ENCODE assay signal across 8 cellular contexts in genomic region chr18:76524900-76525698, GRCh38. TPM values are rescaled to one million over a fixed set of nuclear protein-coding genes. Genes with fewer than 3 reads are reported as not detected.
A peak's percentile ranks its signal among the peaks of the same experiment; 100 is the strongest.
DNase-seq lines count a peak whose midpoint lies in the region; ATAC-seq and TF ChIP-seq lines count a peak whose summit lies in the region.

No MANE protein-coding gene starts in this region.

- intact Hi-C loops in IMR-90 (cut with micrococcal nuclease) = no loop called here

- H3K4me2 ChIP-seq in IMR-90 (ENCODE audit: low read depth, low read length) = peak overlapping the region; percentile 86
- peak overlapping the region; percentile 77 for H3K4me2 ChIP-seq in SK-N-SH
- peak overlapping the region; percentile 88 for H3K4me2 ChIP-seq in parathyroid adenoma (ENCODE audit: low read length)

- no peaks in the 10 kb centered on the region for H3K79me1 ChIP-seq in IMR-90 (ENCODE audit: low read depth in 1 of 2, low read length in 2 of 2)

- H3F3A ChIP-seq in SK-N-SH (replicated peaks; ENCODE audit: insufficient read depth) = no peaks in the 10 kb centered on the region

- CTCF ChIA-PET in IMR-90 (lab: Yijun Ruan, JAX) (interaction anchor here (0.5 kb wide), 1 partner anchor 11 kb away, joined by 3 read pairs; no protein-coding TSS in a partner anchor), SK-N-SH (lab: Yijun Ruan, JAX) (interaction anchor here (0.6 kb wide), 1 partner anchor 185 kb away, joined by 4 read pairs; no protein-coding TSS in a partner anchor)

- no peak overlapping the region for H2BK5ac ChIP-seq in IMR-90 (ENCODE audit: low read depth, low read length, poor library complexity, severe bottlenecking)

- in situ Hi-C loops in IMR-90 (cut with MboI; ENCODE audit: low sequenced_read_pairs) = no loop called here

- H3K4ac ChIP-seq in IMR-90 (ENCODE audit: low read depth, low read length) = no peak overlapping the region

- WGBS in IMR-90 (ENCODE audit: extremely low coverage in 2 of 2, insufficient read length in 1 of 2), 2 experiments = 50% methylated on average over 2 of the region's 20 CpGs; no CpG with 5 or more reads in 1 of the 2 experiments
- 6% methylated on average over 20 of the region's 20 CpGs for WGBS in SK-N-SH (ENCODE audit: low lambda C conversion rate)

- peaks cover 5% of the 10 kb centered on the region; the same call in 1 of the 2 replicates for H3K4me1 ChIP-seq in IMR-90 (ENCODE audit: control insufficient read depth, insufficient read depth, low read length)
- no peaks in the 10 kb centered on the region; a peak in 1 of 4 replicates for H3K4me1 ChIP-seq in SK-N-SH (ENCODE audit: control insufficient read depth in 1 of 2, insufficient read depth in 2 of 2, low read depth in 1 of 2, low read length in 1 of 2)
- peaks cover 8% of the 10 kb centered on the region for H3K4me1 ChIP-seq in parathyroid adenoma

- peak overlapping the region; percentile 45 for H3K9ac ChIP-seq in IMR-90 (ENCODE audit: low read depth, low read length)
- no peak overlapping the region for H3K9ac ChIP-seq in SK-N-SH
- no peak overlapping the region for H3K9ac ChIP-seq in parathyroid adenoma

- H3K27me3 ChIP-seq in IMR-90 (ENCODE audit: control insufficient read depth, insufficient read depth, low read length) = no peaks in the 10 kb centered on the region
- H3K27me3 ChIP-seq in SK-N-SH (ENCODE audit: insufficient read depth) = no peaks in the 10 kb centered on the region; the same call in 1 of the 2 replicates
- no peaks in the 10 kb centered on the region for H3K27me3 ChIP-seq in parathyroid adenoma (ENCODE audit: control insufficient read depth, insufficient read depth, low read length)

- H3K9me1 ChIP-seq in IMR-90 (ENCODE audit: insufficient read depth, low read length) = no peaks in the 10 kb centered on the region

- H2AK9ac ChIP-seq in IMR-90 (replicated peaks; ENCODE audit: low read depth, low read length, poor library complexity) = no peak overlapping the region

- no peak overlapping the region for H2BK15ac ChIP-seq in IMR-90 (ENCODE audit: low read depth, low read length)

- BruUV-seq in IMR-90 (replicated peaks; lab: Mats Ljungman, UMichigan) = no TSS peak

- H3K27ac ChIP-seq in IMR-90 (ENCODE audit: insufficient read depth, low read length) (no peak overlapping the region; the same call in 1 of the 2 replicates), SK-N-SH (ENCODE audit: low read depth in 2 of 2, low read length in 1 of 2) (peak overlapping the region in 1 of 2 experiments; percentile 16; a peak in 1 of 4 replicates), parathyroid adenoma (peak overlapping the region; percentile 74)

- peak; percentile 36 for DNase-seq in Ammon's horn (ENCODE audit: low spot score)
- peak; percentile 68 for DNase-seq in IMR-90
- DNase-seq in SK-N-SH = peak; percentile 76
- DNase-seq in foreskin melanocyte = peak; percentile 42
- DNase-seq in putamen (ENCODE audit: low spot score) = no peak
- no peak for DNase-seq in activated CD8-positive, alpha-beta memory T cell treated with anti-CD3 and anti-CD28 coated beads, Interleukin-2, amount 50 U/mL, for 48 hours

- H2BK20ac ChIP-seq in IMR-90 (ENCODE audit: low read depth, low read length) = no peak overlapping the region

- TF ChIP-seq EP300 in SK-N-SH (IDR thresholded peaks at IDR 0.05; ENCODE audit: borderline replicate concordance in 1 of 2, low read depth in 1 of 2, low read length in 1 of 2) = no peak

- peak overlapping the region; percentile 2; the same call in 1 of the 2 replicates for H3K18ac ChIP-seq in IMR-90 (ENCODE audit: low read depth, low read length)

- peak overlapping the region; percentile 1; the same call in 1 of the 2 replicates for H4K5ac ChIP-seq in IMR-90 (ENCODE audit: low read depth, low read length)

- H3K4me3 ChIP-seq in IMR-90 (ENCODE audit: insufficient read depth, low read depth, low read length) (peak overlapping the region; percentile 52), SK-N-SH (ENCODE audit: low read depth in 2 of 2, low read length in 1 of 2) (peak overlapping the region; percentile 51 to 62), parathyroid adenoma (ENCODE audit: low read depth, low read length) (peak overlapping the region; percentile 71)

- ATAC-seq in IMR-90 (ENCODE audit: low read depth) (peak; percentile 42), GM18870 (IDR thresholded peaks at IDR 0.05; ENCODE audit: unreplicated experiment) (no peak)

- TF ChIP-seq CTCF in IMR-90 (conservative IDR thresholded peaks at IDR 0.05; ENCODE audit: low read depth, low read length) (no peak), SK-N-SH (IDR thresholded peaks at IDR 0.05) (no peak), parathyroid adenoma (IDR thresholded peaks at IDR 0.05) (no peak)

- H3K9me3 ChIP-seq in IMR-90 (ENCODE audit: control insufficient read depth, insufficient read depth, low read length) = no peaks in the 10 kb centered on the region
- H3K9me3 ChIP-seq in SK-N-SH = no peaks in the 10 kb centered on the region
- no peaks in the 10 kb centered on the region for H3K9me3 ChIP-seq in parathyroid adenoma (ENCODE audit: control insufficient read depth, low read length)

- no peak overlapping the region for H2AK5ac ChIP-seq in IMR-90 (ENCODE audit: low read depth, low read length)

- no peak overlapping the region for H2BK120ac ChIP-seq in IMR-90 (ENCODE audit: low read depth, low read length)

- H3K9me2 ChIP-seq in SK-N-SH = no peaks in the 10 kb centered on the region

- TF ChIP-seq RAD21 in IMR-90 (IDR thresholded peaks at IDR 0.05; ENCODE audit: low read length) (no peak), SK-N-SH (IDR thresholded peaks at IDR 0.05; ENCODE audit: low read length) (no peak)

- H3K79me2 ChIP-seq in SK-N-SH (ENCODE audit: insufficient read depth) = no peaks in the 10 kb centered on the region
- no peaks in the 10 kb centered on the region for H3K79me2 ChIP-seq in parathyroid adenoma

- H3K56ac ChIP-seq in IMR-90 (ENCODE audit: extremely low read depth, insufficient read depth, low read length) = no peak overlapping the region

- peak overlapping the region in 1 of 2 experiments; percentile 17; a peak in 1 of 4 replicates for H4K8ac ChIP-seq in IMR-90 (ENCODE audit: low read depth in 2 of 2, low read length in 2 of 2)

- POLR2A ChIA-PET in IMR-90 (lab: Charles Lee; ENCODE audit: unreplicated experiment) (no interaction called here), SK-N-SH (lab: Yijun Ruan, JAX) (interaction anchor here (0.8 kb wide), 1 partner anchor 30 kb away, joined by 4 read pairs; the partner anchor contains the start of gene ZNF516)

- H4K20me1 ChIP-seq in IMR-90 (ENCODE audit: insufficient read depth, low read length) (no peaks in the 10 kb centered on the region), SK-N-SH (ENCODE audit: insufficient read depth) (no peaks in the 10 kb centered on the region)

- no peaks in the 10 kb centered on the region for H3K36me3 ChIP-seq in IMR-90 (ENCODE audit: control insufficient read depth, insufficient read depth, low read length)
- no peaks in the 10 kb centered on the region for H3K36me3 ChIP-seq in SK-N-SH (replicated peaks in 1 of 2; ENCODE audit: control insufficient read depth in 1 of 2, insufficient read depth in 2 of 2, low read length in 1 of 2)
- no peaks in the 10 kb centered on the region for H3K36me3 ChIP-seq in parathyroid adenoma (ENCODE audit: control insufficient read depth, insufficient read depth, low read length)

- dilution Hi-C loops in IMR-90 (cut with HindIII; ENCODE audit: low sequenced_read_pairs, unreplicated experiment) = no loop called here

- H3K14ac ChIP-seq in IMR-90 (replicated peaks; ENCODE audit: low read depth, low read length) = peak overlapping the region; percentile 4; the same call in 1 of the 2 replicates

- no peak overlapping the region for H3K23ac ChIP-seq in IMR-90 (ENCODE audit: low read depth, low read length)

- no peak for TF ChIP-seq POLR2A in IMR-90 (IDR thresholded peaks at IDR 0.05; ENCODE audit: low read depth, low read length)

- H2AFZ ChIP-seq in IMR-90 (replicated peaks; ENCODE audit: low read length, poor library complexity) (peak overlapping the region; percentile 48), SK-N-SH (ENCODE audit: low read depth) (peak overlapping the region; percentile 69), parathyroid adenoma (peak overlapping the region; percentile 77)

- H4K91ac ChIP-seq in IMR-90 (ENCODE audit: insufficient read depth, low read depth, low read length) = no peak overlapping the region

TF ChIP-seq in IMR-90, 13 proteins besides CTCF, POLR2A, EP300 and RAD21 (continues in another document):
- TF ChIP-seq USF2 (IDR thresholded peaks at IDR 0.05; ENCODE audit: low read depth, low read length) (no peak), FOS (IDR thresholded peaks at IDR 0.05; ENCODE audit: low read depth, low read length) (no peak), MXI1 (IDR thresholded peaks at IDR 0.05; ENCODE audit: borderline replicate concordance, low read depth, low read length) (no peak), SMC3 (IDR thresholded peaks at IDR 0.05; ENCODE audit: low read depth, low read length) (no peak), BHLHE40 (IDR thresholded peaks at IDR 0.05; ENCODE audit: low read depth, low read length) (no peak)

TF ChIP-seq in SK-N-SH, 30 proteins besides CTCF, POLR2A, EP300 and RAD21:
- TF ChIP-seq NFIC (IDR thresholded peaks at IDR 0.05; ENCODE audit: borderline replicate concordance) (no peak), FOSL2 (IDR thresholded peaks at IDR 0.05; ENCODE audit: borderline replicate concordance, low read depth) (no peak), MXI1 (IDR thresholded peaks at IDR 0.05; ENCODE audit: low read depth, low read length) (0 out of 2 replicates have a peak, but pooled peaks have one; percentile 15)

RNA-seq across cellular contexts. Expression of gene ZNF516, which starts 30.1 kb away (rescaled TPM):
- total RNA-seq in IMR-90 (2012; rRNA removed) = 7.9 and 9.7 TPM in 2 replicates
- polyA plus RNA-seq in IMR-90 (2012; rRNA removed) (16.6 and 16.9 TPM in 2 replicates), SK-N-SH (2012; rRNA removed) (3.4 and 4.4 TPM in 2 replicates)
- 11.0 and 15.4 TPM in 2 replicates for polyA plus RNA-seq in IMR-90 (2012; cell fraction: cytosol; rRNA removed)
- polyA plus RNA-seq in IMR-90 (2012; cell fraction: nucleus; rRNA removed; ENCODE audit: low replicate concordance) = 50.6 and 72.6 TPM in 2 replicates
- 2.8 and 2.9 TPM in 2 replicates for polyA plus RNA-seq in SK-N-SH (2012; cell fraction: cytosol; rRNA removed)
- polyA plus RNA-seq in SK-N-SH (2012; cell fraction: nucleus; rRNA removed) = 10.3 and 10.8 TPM in 2 replicates

Comparison
In these comparisons a context has a peak if more than half of its experiments do, and no peak if none do; other contexts are left out.
1. DNase-seq: peak in Ammon's horn (single experiment), IMR-90 (single experiment), SK-N-SH (single experiment) and foreskin melanocyte (single experiment); none in putamen (single experiment) and activated CD8-positive, alpha-beta memory T cell treated with anti-CD3 and anti-CD28 coated beads, Interleukin-2, amount 50 U/mL, for 48 hours (single experiment).
2. Peak in every context shown above with its lines, with median percentiles within 50 percentile points of each other: H2AFZ ChIP-seq, H3K4me2 ChIP-seq and H3K4me3 ChIP-seq.